ENCODE assay signal across 23 cellular contexts in genomic region chr1:38741341-38741740, GRCh38.
DNase-seq lines count a peak whose midpoint lies in the region; TF ChIP-seq lines count a peak whose summit lies in the region.
"Had no signal": no experiment of that assay in that cellular context is flagged by ENCODE, and none has a peak within 500 bp of the region (broad histone marks: within the 10 kb centered on the region; RNA-seq: fewer than 3 reads in every experiment).

No MANE protein-coding gene starts in this region.

- intact Hi-C loops in adrenal gland (cut with DNase I): no loop called here

- H2BK120ac ChIP-seq in neuronal stem cell (ENCODE audit: low read depth, low read length): no peak overlapping the region

- no peak overlapping the region for H2AFZ ChIP-seq in neuronal stem cell (ENCODE audit: low read length)
- H2AFZ ChIP-seq: parathyroid adenoma had no signal

- no peaks in the 10 kb centered on the region for H3K9me3 ChIP-seq in adrenal gland (replicated peaks in 1 of 3)
- H3K9me3 ChIP-seq in neuronal stem cell (replicated peaks in 1 of 2; ENCODE audit: control insufficient read depth in 2 of 2, insufficient read depth in 1 of 2, low read depth in 1 of 2, low read length in 2 of 2): no peaks in the 10 kb centered on the region
- no peaks in the 10 kb centered on the region for H3K9me3 ChIP-seq in BE2C
- H3K9me3 ChIP-seq: heart right ventricle, sigmoid colon, thoracic aorta had no signal

- H3K4ac ChIP-seq in neuronal stem cell (ENCODE audit: low read length): no peak overlapping the region

- no peak overlapping the region for H2BK5ac ChIP-seq in neuronal stem cell (ENCODE audit: low read length)

- H2BK12ac ChIP-seq in neuronal stem cell (ENCODE audit: low read length): no peak overlapping the region

- no peaks in the 10 kb centered on the region for H3K79me1 ChIP-seq in neuronal stem cell (ENCODE audit: low read depth, low read length)

- H3K4me3 ChIP-seq in adrenal gland (no peak overlapping the region), neuronal stem cell (ENCODE audit: low read length in 2 of 2) (no peak overlapping the region), BE2C (ENCODE audit: low read depth, low read length) (no peak overlapping the region)
- H3K4me3 ChIP-seq: heart right ventricle, sigmoid colon, thoracic aorta had no signal

- no peak overlapping the region for H3K9ac ChIP-seq in neuronal stem cell (ENCODE audit: low read depth, low read length, poor library complexity)
- H3K9ac ChIP-seq: parathyroid adenoma had no signal

- TF ChIP-seq CTCF in adrenal gland (IDR thresholded peaks at IDR 0.05) (no peak), BE2C (IDR thresholded peaks at IDR 0.05; ENCODE audit: low read depth, low read length) (no peak)

- no peak overlapping the region for H3K14ac ChIP-seq in neuronal stem cell (ENCODE audit: low read length)

- H4K91ac ChIP-seq in neuronal stem cell (ENCODE audit: low read depth, low read length, poor library complexity): no peak overlapping the region

- TF ChIP-seq POLR2A in adrenal gland (IDR thresholded peaks at IDR 0.05): no peak

- peak overlapping the region; percentile 55 for H3K18ac ChIP-seq in neuronal stem cell (ENCODE audit: low read length)

- H3K27ac ChIP-seq in adrenal gland (no peak overlapping the region), neuronal stem cell (replicated peaks; ENCODE audit: low read length) (peak overlapping the region; percentile 31)
- H3K27ac ChIP-seq: parathyroid adenoma, sigmoid colon, thoracic aorta had no signal

- H3K4me1 ChIP-seq in adrenal gland (replicated peaks in 1 of 2) (no peaks in the 10 kb centered on the region), neuronal stem cell (ENCODE audit: control insufficient read depth in 2 of 2, insufficient read depth in 1 of 2, low read depth in 1 of 2, low read length in 2 of 2) (peaks cover 0 to 6% of the 10 kb centered on the region in 2 donors), BE2C (no peaks in the 10 kb centered on the region)
- H3K4me1 ChIP-seq: parathyroid adenoma, sigmoid colon had no signal

- DNase-seq in GM03348 (ENCODE audit: low spot score) (peak; percentile 35), adrenal gland (peak in 4 of 7 donors; percentile 8 to 53 (median 16)), hepatic stellate cell (ENCODE audit: low spot score) (peak; percentile 19), neuronal stem cell (ENCODE audit: low spot score) (no peak), NCI-H1436 (lab: John Stamatoyannopoulos, UW) (no peak), BE2C (no peak), COR-L47 (lab: John Stamatoyannopoulos, UW) (no peak)
- DNase-seq: activated CD4-positive, CD25-positive, alpha-beta regulatory T cell treated with anti-CD3 and anti-CD28 coated beads, Interleukin-2, amount 50 U/mL, for 72 hours; activated CD8-positive, alpha-beta memory T cell treated with anti-CD3 and anti-CD28 coated beads for 24 hours; activated naive CD4-positive, alpha-beta T cell treated with anti-CD3 and anti-CD28 coated beads, Interleukin-2, amount 10 ng/mL, durations not matched to agents 7 days and 5 days; activated T-cell treated with anti-CD3 and anti-CD28 coated beads, Interleukin-2, amount 50 U/mL, for 4 hours; cortex of kidney; DMS79 treated with DMSO at 0.1 percent for 48 hours; heart right ventricle; naive thymus-derived CD4-positive, alpha-beta T cell; NCI-H1417 treated with DMSO at 0.1 percent for 48 hours; NCI-H524 treated with DMSO at 0.1 percent for 48 hours; RPMI8226; sigmoid colon; stimulated activated naive B cell treated with anti-CD40 and anti-IgM and Interleukin-4, amounts not matched to agents 10 μg/mL and 1 μg/mL and 100 μg/mL, for 72 hours; T-helper 9 cell had no signal

- H4K8ac ChIP-seq in neuronal stem cell (ENCODE audit: low read depth, low read length): no peak overlapping the region

- H2AK5ac ChIP-seq in neuronal stem cell (ENCODE audit: low read depth, low read length): peak overlapping the region; percentile 89

- H3K27me3 ChIP-seq in adrenal gland: no peaks in the 10 kb centered on the region
- peaks cover 0 to 9% (median 0%) of the 10 kb centered on the region in 3 experiments for H3K27me3 ChIP-seq in neuronal stem cell (ENCODE audit: control insufficient read depth in 3 of 3, insufficient read depth in 3 of 3, low read depth in 1 of 3, low read length in 3 of 3)
- no peaks in the 10 kb centered on the region for H3K27me3 ChIP-seq in BE2C
- H3K27me3 ChIP-seq: heart right ventricle, sigmoid colon had no signal

- peak overlapping the region; percentile 8 for H3K23ac ChIP-seq in neuronal stem cell (ENCODE audit: low read depth, low read length, poor library complexity)

- H2BK15ac ChIP-seq in neuronal stem cell (ENCODE audit: low read length): peak overlapping the region; percentile 83

- H3K36me3 ChIP-seq in adrenal gland (replicated peaks in 1 of 2) (no peaks in the 10 kb centered on the region), neuronal stem cell (replicated peaks in 1 of 2; ENCODE audit: control insufficient read depth in 2 of 2, insufficient read depth in 2 of 2, low read length in 2 of 2) (no peaks in the 10 kb centered on the region), BE2C (no peaks in the 10 kb centered on the region)
- H3K36me3 ChIP-seq: heart right ventricle, sigmoid colon, thoracic aorta had no signal

- 72 to 82% (median 76%) methylated on average over 9 of the region's 9 CpGs for WGBS in adrenal gland, 4 donors
- no CpG with 5 or more reads among the region's 9 CpGs for WGBS in neuronal stem cell (ENCODE audit: extremely low coverage in 2 of 2, insufficient read length in 2 of 2, insufficient replicate concordance in 1 of 2), 2 donors

- H3K4me2 ChIP-seq in neuronal stem cell (ENCODE audit: insufficient read depth, low read length, poor library complexity, severe bottlenecking): no peak overlapping the region

Comparison
In these comparisons a context has a peak if more than half of its experiments do, and no peak if none do; other contexts are left out.
1. DNase-seq: peak in GM03348 (single experiment), adrenal gland (4 of 7) and hepatic stellate cell (single experiment); none in neuronal stem cell (single experiment), NCI-H1436 (single experiment), BE2C (single experiment) and COR-L47 (single experiment).